ENCODE assay signal across 8 cellular contexts in genomic region chr10:30783939-30784500, GRCh38.
DNase-seq lines count a peak whose midpoint lies in the region; ATAC-seq and TF ChIP-seq lines count a peak whose summit lies in the region.

No MANE protein-coding gene starts in this region.

- ATAC-seq in PC-3 (peak; percentile 63), mucosa of descending colon (peak; percentile 82)
- peak; percentile 79 to 81 for ATAC-seq in activated T-cell treated with anti-CD3 and anti-CD28 coated beads, Interleukin-2, amount 50 U/mL, for 4 hours

- no peaks in the 10 kb centered on the region for H3K27me3 Mint-ChIP-seq in activated T-cell treated with anti-CD3 and anti-CD28 coated beads, Interleukin-2, amount 50 U/mL, for 4 hours (ENCODE audit: low read depth)

- CTCF ChIA-PET in PC-3 (lab: Charles Lee): interaction anchor here (0.6 to 1.0 kb wide), 2 partner anchors 92 to 248 kb away, joined by 3 to 10 read pairs; partner anchors contain the start of gene ZNF438

- H3K9me3 ChIP-seq in HUES6 (ENCODE audit: control insufficient read depth, insufficient read depth, low read depth, low read length) (no peaks in the 10 kb centered on the region), PC-3 (ENCODE audit: low read length) (no peaks in the 10 kb centered on the region), esophagus (ENCODE audit: control insufficient read depth in 2 of 2, insufficient read depth in 1 of 2, low read depth in 1 of 2, low read length in 1 of 2) (no peaks in the 10 kb centered on the region), mucosa of descending colon (no peaks in the 10 kb centered on the region)

- peak overlapping the region; percentile 47 for H3K9ac ChIP-seq in HUES6 (ENCODE audit: low read length)
- no peak overlapping the region for H3K9ac ChIP-seq in PC-3 (ENCODE audit: low read length)

- H3K9me2 ChIP-seq in PC-3 (replicated peaks; ENCODE audit: low read length): no peaks in the 10 kb centered on the region

- DNase-seq in NCI-H146 (lab: John Stamatoyannopoulos, UW) (peak; percentile 23), NCI-H146 treated with DMSO at 0.1 percent for 48 hours (lab: John Stamatoyannopoulos, UW; ENCODE audit: unreplicated experiment) (no peak), PC-3 (peak; percentile 65), mucosa of descending colon (peak; percentile 84 to 85 (median 84))
- peak; percentile 82 for DNase-seq in activated T-cell treated with anti-CD3 and anti-CD28 coated beads, Interleukin-2, amount 50 U/mL, for 4 hours
- DNase-seq in stimulated activated CD8-positive, alpha-beta memory T cell treated with anti-CD3 and anti-CD28 coated beads, Interleukin-2, amount 100 ng/mL, for 1 hour (ENCODE audit: low read depth in 2 of 2): peak; percentile 67 to 72

- H3K4me1 ChIP-seq in HUES6 (ENCODE audit: control insufficient read depth, insufficient read depth, low read length) (peaks cover 11% of the 10 kb centered on the region), PC-3 (ENCODE audit: insufficient read depth, low read length) (peaks cover 16% of the 10 kb centered on the region), esophagus (ENCODE audit: control insufficient read depth in 2 of 2, insufficient read depth in 2 of 2, low read length in 1 of 2) (peaks cover 0 to 3% of the 10 kb centered on the region in 2 donors), mucosa of descending colon (ENCODE audit: low read depth) (peaks cover 10% of the 10 kb centered on the region)

- peaks cover 13% of the 10 kb centered on the region for H3K4me1 Mint-ChIP-seq in activated T-cell treated with anti-CD3 and anti-CD28 coated beads, Interleukin-2, amount 50 U/mL, for 4 hours (ENCODE audit: low read depth)

- H2AFZ ChIP-seq in PC-3 (ENCODE audit: low read length): peak overlapping the region; percentile 70

- H3K27me3 ChIP-seq in HUES6 (ENCODE audit: control insufficient read depth, insufficient read depth, low read length) (peaks cover 48% of the 10 kb centered on the region), PC-3 (ENCODE audit: low read length) (no peaks in the 10 kb centered on the region), esophagus (ENCODE audit: control insufficient read depth in 1 of 2, insufficient read depth in 2 of 2, low read length in 2 of 2) (no peaks in the 10 kb centered on the region)

- H3F3A ChIP-seq in PC-3 (ENCODE audit: low read length, unreplicated experiment): no peaks in the 10 kb centered on the region

- H3K4me3 ChIP-seq in HUES6 (ENCODE audit: low read depth, low read length) (peak overlapping the region; percentile 68), PC-3 (ENCODE audit: low read length) (no peak overlapping the region), esophagus (ENCODE audit: low read depth in 1 of 2, low read length in 2 of 2) (peak overlapping the region; percentile 1 to 54), mucosa of descending colon (no peak overlapping the region)

- H4K20me1 ChIP-seq in PC-3 (ENCODE audit: low read length): no peaks in the 10 kb centered on the region

- POLR2A ChIA-PET in PC-3 (lab: Charles Lee; ENCODE audit: unreplicated experiment): interaction anchor here (1.1 kb wide), 1 partner anchor 248 kb away, joined by 3 read pairs; the partner anchor contains the start of gene ZNF438

- WGBS in esophagus, 2 donors: 2 to 3% methylated on average over 17 to 18 of the region's 18 CpGs

- no TSS peak for BruUV-seq in PC-3 (replicated peaks; lab: Mats Ljungman, UMichigan)

- no peaks in the 10 kb centered on the region for H3K79me2 ChIP-seq in PC-3 (ENCODE audit: low read length)

- intact Hi-C loops in PC-3 (cut with micrococcal nuclease) (loop anchor here (5.0 kb wide), 2 partner anchors 248 to 348 kb away; partner anchors contain the start of gene ZNF438), mucosa of descending colon (cut with DNase I, micrococcal nuclease) (loop anchor here in 1 of 2 donors (10.0 kb wide), 1 partner anchor 251 kb away; the partner anchor contains the start of gene ZNF438)

- H3K9me3 Mint-ChIP-seq in activated T-cell treated with anti-CD3 and anti-CD28 coated beads, Interleukin-2, amount 50 U/mL, for 4 hours: no peaks in the 10 kb centered on the region

- H3K36me3 ChIP-seq in HUES6 (ENCODE audit: control insufficient read depth, insufficient read depth, low read length) (no peaks in the 10 kb centered on the region), PC-3 (ENCODE audit: low read depth, low read length) (no peaks in the 10 kb centered on the region), esophagus (ENCODE audit: control insufficient read depth in 2 of 2, insufficient read depth in 2 of 2, low read length in 1 of 2) (no peaks in the 10 kb centered on the region), mucosa of descending colon (ENCODE audit: low read depth) (no peaks in the 10 kb centered on the region)

- peak overlapping the region; percentile 78 for H3K4me3 Mint-ChIP-seq in activated T-cell treated with anti-CD3 and anti-CD28 coated beads, Interleukin-2, amount 50 U/mL, for 4 hours

- H3K36me3 Mint-ChIP-seq in activated T-cell treated with anti-CD3 and anti-CD28 coated beads, Interleukin-2, amount 50 U/mL, for 4 hours (ENCODE audit: insufficient read depth): no peaks in the 10 kb centered on the region

- peak; percentile 82 for TF ChIP-seq CTCF in PC-3 (conservative IDR thresholded peaks at IDR 0.05; ENCODE audit: low read depth, low read length)
- TF ChIP-seq CTCF in mucosa of descending colon (IDR thresholded peaks at IDR 0.05): peak; percentile 49

- H3K27ac ChIP-seq in HUES6 (ENCODE audit: low read depth, low read length) (no peak overlapping the region), PC-3 (ENCODE audit: low read length) (no peak overlapping the region), esophagus (ENCODE audit: low read depth in 2 of 2, low read length in 1 of 2) (peak overlapping the region; percentile 55 to 86)

- no peak overlapping the region; the same call in 1 of the 2 replicates for H3K4me2 ChIP-seq in PC-3 (ENCODE audit: low read length)

Comparison
In these comparisons a context has a peak if more than half of its experiments do, and no peak if none do; other contexts are left out.
1. H3K27ac ChIP-seq: peak in esophagus (2 of 2); none in HUES6 (single experiment) and PC-3 (single experiment).
2. H3K4me3 ChIP-seq: peak in HUES6 (single experiment) and esophagus (2 of 2); none in PC-3 (single experiment) and mucosa of descending colon (single experiment).
3. Peak in every context shown above with its lines, with median percentiles within 50 percentile points of each other: ATAC-seq.